Comparison of ENCODE assay signal across 25 cellular contexts in the genomic region with DNA sequence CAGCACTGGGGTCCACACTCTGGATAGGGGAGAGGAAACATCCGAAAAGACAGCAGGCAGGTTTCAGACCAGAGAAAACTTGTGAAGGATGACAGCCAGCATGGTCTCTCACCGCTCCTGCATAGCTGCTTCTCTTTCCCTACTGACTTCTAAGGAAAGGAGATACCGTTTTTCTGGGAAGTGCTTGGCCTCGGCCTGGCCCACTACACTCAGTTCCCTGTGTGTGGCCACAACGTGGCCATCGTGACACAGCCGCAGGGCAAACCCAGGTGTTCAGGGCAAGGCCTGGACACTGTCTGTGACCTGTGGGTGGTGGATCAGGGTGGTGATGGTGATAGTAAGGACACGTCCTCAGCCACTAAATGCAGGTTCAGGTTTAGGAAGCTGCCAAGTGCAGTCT.
"Had no signal": no experiment of that assay in that cellular context is flagged by ENCODE, and none has a peak within 500 bp of the region (broad histone marks: within the 10 kb centered on the region; RNA-seq: fewer than 3 reads in every experiment).

No MANE protein-coding gene starts in this region.

- H3K4me3 Mint-ChIP-seq: activated B cell treated with CpG ODN at 0.5 μM for 24 hours; activated CD8-positive, alpha-beta T cell treated with anti-CD3 and anti-CD28 coated beads for 36 hours; activated naive CD8-positive, alpha-beta T cell; central memory CD8-positive, alpha-beta T cell; naive thymus-derived CD8-positive, alpha-beta T cell; stimulated activated naive CD8-positive, alpha-beta T cell treated with anti-CD3 and anti-CD28 coated beads, Interleukin-15, Interleukin-2, amounts not matched to agents 100 ng/mL and 50 ng/mL, for 24 hours; T-helper 2 cell treated with Interferon-gamma antibody and Interleukin-4, amounts not matched to agents 5 μg/mL and 100 μg/mL, for 36 hours had no signal

- H3K27me3 Mint-ChIP-seq: progenitor cell of endocrine pancreas; stimulated activated naive CD8-positive, alpha-beta T cell treated with anti-CD3 and anti-CD28 coated beads, Interleukin-15, Interleukin-2, amounts not matched to agents 100 ng/mL and 50 ng/mL, for 24 hours had no signal

- H3K27ac ChIP-seq: skin epidermis, thoracic aorta, upper lobe of right lung had no signal

- H3K9me3 Mint-ChIP-seq: activated B cell treated with CpG ODN at 0.5 μM for 24 hours; activated CD8-positive, alpha-beta T cell treated with anti-CD3 and anti-CD28 coated beads for 36 hours; activated T-helper 2 cell treated with anti-CD3 and anti-CD28 coated beads, Interferon-gamma antibody, Interleukin-2, Interleukin-4, amounts not matched to agents 10 μg/mL and 5 μg/mL and 100 μg/mL, durations not matched to agents 14 hours and 24 hours and 36 hours; central memory CD8-positive, alpha-beta T cell; naive thymus-derived CD8-positive, alpha-beta T cell; stimulated activated naive CD8-positive, alpha-beta T cell treated with anti-CD3 and anti-CD28 coated beads, Interleukin-15, Interleukin-2, amounts not matched to agents 100 ng/mL and 50 ng/mL, for 24 hours; T-helper 2 cell treated with Interferon-gamma antibody and Interleukin-4, amounts not matched to agents 5 μg/mL and 100 μg/mL, for 36 hours had no signal

- H3K27me3 ChIP-seq: upper lobe of right lung had no signal

- H3K27ac Mint-ChIP-seq: activated B cell treated with CpG ODN at 0.5 μM for 24 hours; activated CD8-positive, alpha-beta T cell treated with anti-CD3 and anti-CD28 coated beads for 36 hours; activated naive CD8-positive, alpha-beta T cell; activated T-helper 2 cell treated with anti-CD3 and anti-CD28 coated beads, Interferon-gamma antibody, Interleukin-2, Interleukin-4, amounts not matched to agents 10 μg/mL and 5 μg/mL and 100 μg/mL, durations not matched to agents 14 hours and 24 hours and 36 hours; stimulated activated naive CD8-positive, alpha-beta T cell treated with anti-CD3 and anti-CD28 coated beads, Interleukin-15, Interleukin-2, amounts not matched to agents 100 ng/mL and 50 ng/mL, for 24 hours; T-helper 2 cell treated with Interferon-gamma antibody and Interleukin-4, amounts not matched to agents 5 μg/mL and 100 μg/mL, for 36 hours had no signal

- H3K36me3 ChIP-seq: thoracic aorta, upper lobe of right lung had no signal

- FAIRE-seq: endometrium, frontal cortex, islet of Langerhans had no signal

- H3K4me1 Mint-ChIP-seq: activated B cell treated with CpG ODN at 0.5 μM for 24 hours; central memory CD8-positive, alpha-beta T cell had no signal

- H3K36me3 Mint-ChIP-seq: activated naive CD8-positive, alpha-beta T cell had no signal

- DNase-seq: activated B cell treated with CpG ODN at 0.5 μM for 24 hours; activated CD4-positive, alpha-beta T cell treated with anti-CD3 and anti-CD28 coated beads, Interleukin-2, amount 50 U/mL, for 1 hour; activated CD8-positive, alpha-beta T cell treated with anti-CD3 and anti-CD28 coated beads for 36 hours; activated T-cell treated with anti-CD3 and anti-CD28 coated beads, Interleukin-2, amount 50 U/mL, for 48 hours; anterior cingulate cortex; effector CD8-positive, alpha-beta T cell; left cardiac atrium; left ventricle myocardium superior; naive thymus-derived CD8-positive, alpha-beta T cell; stimulated activated CD4-positive, alpha-beta T cell treated with anti-CD3 and anti-CD28 coated beads, Interleukin-12 subunit alpha, Interleukin-12 subunit beta, amount 100 ng/mL, for 4 hours; stimulated activated CD4-positive, alpha-beta T cell treated with anti-CD3 and anti-CD28 coated beads, Interleukin-4, amount 100 ng/mL, for 1 hour; T-helper 1 cell; upper lobe of right lung had no signal

- H3K9me3 ChIP-seq: thoracic aorta, upper lobe of right lung had no signal

- H3K4me3 ChIP-seq: skin epidermis, thoracic aorta, upper lobe of right lung had no signal

- ATAC-seq: activated CD8-positive, alpha-beta T cell treated with anti-CD3 and anti-CD28 coated beads for 36 hours; left cardiac atrium; left ventricle myocardium superior; naive thymus-derived CD8-positive, alpha-beta T cell; sciatic nerve; upper lobe of right lung had no signal

- H3K4me1 ChIP-seq: upper lobe of right lung had no signal
